2 cellular contexts compared by ENCODE assay signal in the genomic region with DNA sequence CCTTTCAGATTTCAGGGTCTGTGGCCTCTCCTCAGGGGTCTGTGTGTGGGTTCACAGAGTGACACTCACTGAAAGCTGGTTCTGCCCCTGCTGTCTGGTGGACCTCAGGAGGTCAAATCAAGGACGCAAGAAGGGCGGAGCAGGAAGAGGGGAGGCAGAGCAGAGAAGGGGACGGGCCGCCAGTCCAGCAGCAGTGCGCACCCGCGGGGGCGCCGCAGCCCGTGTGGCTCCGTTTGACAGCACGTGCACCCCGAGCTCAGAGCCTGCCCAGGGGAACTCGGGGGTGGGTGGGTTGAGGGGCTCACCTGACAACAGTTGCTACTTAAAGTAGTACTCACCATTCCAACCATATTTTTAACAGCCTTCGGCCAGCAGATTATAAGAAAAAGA.
TF ChIP-seq lines count a peak whose summit lies in the region.

No MANE protein-coding gene starts in this region.

TF ChIP-seq in liver, 16 proteins besides CTCF, POLR2A, EP300 and RAD21 (continued from another document):
- TF ChIP-seq, protein P1, sequence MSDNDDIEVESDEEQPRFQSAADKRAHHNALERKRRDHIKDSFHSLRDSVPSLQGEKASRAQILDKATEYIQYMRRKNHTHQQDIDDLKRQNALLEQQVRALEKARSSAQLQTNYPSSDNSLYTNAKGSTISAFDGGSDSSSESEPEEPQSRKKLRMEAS (IDR thresholded peaks at IDR 0.05), result no peak

TF ChIP-seq in HepG2, 621 proteins besides CTCF, POLR2A, EP300 and RAD21 (continued from another document):
- TF ChIP-seq MED13 (CRISPR knock-in tag; IDR thresholded peaks at IDR 0.05), result no peak
- no peak for TF ChIP-seq SMC3 (IDR thresholded peaks at IDR 0.05; ENCODE audit: low read length)
- TF ChIP-seq CBX2 (IDR thresholded peaks at IDR 0.05; ENCODE audit: low read depth, low read length), result no peak
- no peak for TF ChIP-seq CBX2 (CRISPR knock-in tag; IDR thresholded peaks at IDR 0.05; ENCODE audit: low read depth)
- TF ChIP-seq DPF2 (CRISPR knock-in tag; IDR thresholded peaks at IDR 0.05; ENCODE audit: borderline replicate concordance, low read depth), result no peak
TF ChIP-seq in HepG2: peak in this region for 0.
